Comparison of ENCODE assay signal across 24 cellular contexts in the genomic region with DNA sequence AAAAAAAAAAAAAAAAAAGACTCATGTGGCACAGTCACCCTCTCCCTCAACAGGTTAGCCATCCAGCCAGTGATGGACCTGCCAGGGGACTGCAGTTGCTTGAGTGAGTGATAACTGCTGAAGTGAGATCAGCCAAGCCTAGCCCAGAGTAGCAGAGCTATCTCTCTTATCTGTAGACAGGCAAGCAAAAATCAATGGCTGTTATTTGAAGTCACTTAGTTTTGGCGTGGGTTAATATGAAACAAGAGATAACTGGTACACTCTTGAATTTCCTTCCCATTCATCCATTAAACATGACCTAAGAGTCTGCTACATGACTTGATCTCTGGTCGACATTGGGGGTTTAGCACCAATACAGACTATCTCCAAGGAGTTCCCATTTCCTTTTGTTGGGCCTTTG.
"Had no signal": no experiment of that assay in that cellular context is flagged by ENCODE, and none has a peak within 500 bp of the region (broad histone marks: within the 10 kb centered on the region; RNA-seq: fewer than 3 reads in every experiment).

No MANE protein-coding gene starts in this region.

- H3K27ac ChIP-seq: coronary artery, esophagus squamous epithelium, heart right ventricle, left lung, ovary, psoas muscle, skin epidermis, spleen, transverse colon, upper lobe of right lung, uterus had no signal

- H3K4me3 Mint-ChIP-seq: natural killer cell; stimulated activated naive B cell treated with anti-CD40 and anti-IgM and Interleukin-4, amounts not matched to agents 10 μg/mL and 1 μg/mL and 100 μg/mL, for 72 hours; stimulated activated naive CD8-positive, alpha-beta T cell treated with anti-CD3 and anti-CD28 coated beads, Interleukin-15, Interleukin-2, amounts not matched to agents 100 ng/mL and 50 ng/mL, for 24 hours had no signal

- H3K9me3 ChIP-seq: esophagus squamous epithelium, heart right ventricle, left lung, ovary, psoas muscle, transverse colon, upper lobe of right lung, uterus had no signal

- H3K36me3 Mint-ChIP-seq: natural killer cell; stimulated activated naive B cell treated with anti-CD40 and anti-IgM and Interleukin-4, amounts not matched to agents 10 μg/mL and 1 μg/mL and 100 μg/mL, for 72 hours had no signal

- H3K4me1 ChIP-seq: esophagus squamous epithelium, left lung, psoas muscle, spleen, transverse colon, upper lobe of right lung, uterus had no signal

- H3K27me3 Mint-ChIP-seq: stimulated activated naive CD8-positive, alpha-beta T cell treated with anti-CD3 and anti-CD28 coated beads, Interleukin-15, Interleukin-2, amounts not matched to agents 100 ng/mL and 50 ng/mL, for 24 hours had no signal

- H3K9me3 Mint-ChIP-seq: natural killer cell; stimulated activated naive CD8-positive, alpha-beta T cell treated with anti-CD3 and anti-CD28 coated beads, Interleukin-15, Interleukin-2, amounts not matched to agents 100 ng/mL and 50 ng/mL, for 24 hours had no signal

- DNase-seq: dermis blood vessel endothelial cell; effector memory CD4-positive, alpha-beta T cell; esophagus squamous epithelium; foreskin melanocyte; glutamatergic neuron; heart right ventricle; kidney; left lung; natural killer cell; occipital lobe; ovary; posterior cingulate gyrus; psoas muscle; right cardiac atrium; spleen; stimulated activated CD4-positive, alpha-beta T cell treated with anti-CD3 and anti-CD28 coated beads, Interleukin-2, amount 100 ng/mL, for 48 hours; stimulated activated naive B cell treated with anti-CD40 and anti-IgM and Interleukin-4, amounts not matched to agents 10 μg/mL and 1 μg/mL and 100 μg/mL, for 72 hours; transverse colon; upper lobe of right lung; uterus had no signal

- H3K27me3 ChIP-seq: esophagus squamous epithelium, heart right ventricle, left lung, ovary, spleen, transverse colon, upper lobe of right lung, uterus had no signal

- H3K36me3 ChIP-seq: esophagus squamous epithelium, heart right ventricle, left lung, ovary, spleen, transverse colon, upper lobe of right lung, uterus had no signal

- FAIRE-seq: endothelial cell of umbilical vein, kidney had no signal

- H3K4me3 ChIP-seq: coronary artery, esophagus squamous epithelium, heart right ventricle, left lung, ovary, psoas muscle, skin epidermis, spleen, transverse colon, upper lobe of right lung, uterus had no signal

- H3K27ac Mint-ChIP-seq: natural killer cell; stimulated activated naive B cell treated with anti-CD40 and anti-IgM and Interleukin-4, amounts not matched to agents 10 μg/mL and 1 μg/mL and 100 μg/mL, for 72 hours; stimulated activated naive CD8-positive, alpha-beta T cell treated with anti-CD3 and anti-CD28 coated beads, Interleukin-15, Interleukin-2, amounts not matched to agents 100 ng/mL and 50 ng/mL, for 24 hours had no signal

- H3K4me1 Mint-ChIP-seq: natural killer cell; stimulated activated naive B cell treated with anti-CD40 and anti-IgM and Interleukin-4, amounts not matched to agents 10 μg/mL and 1 μg/mL and 100 μg/mL, for 72 hours had no signal
